Comparison of ENCODE assay signal across 7 cellular contexts in genomic region chr12:115680967-115681366, GRCh38.
"Had no signal": no experiment of that assay in that cellular context is flagged by ENCODE, and none has a peak within 500 bp of the region (broad histone marks: within the 10 kb centered on the region; RNA-seq: fewer than 3 reads in every experiment).

No MANE protein-coding gene starts in this region.

- DNase-seq: IMR-90, Karpas-422, KBM-7, KG1 had no signal

- H3K27ac ChIP-seq: HL-60, KMS-11 had no signal

- H3K9ac ChIP-seq: KMS-11 had no signal

- H3K4me2 ChIP-seq: KMS-11 had no signal

- FAIRE-seq: HTR-8/SVneo had no signal
